Comparison of ENCODE assay signal across 9 cellular contexts in the genomic region with DNA sequence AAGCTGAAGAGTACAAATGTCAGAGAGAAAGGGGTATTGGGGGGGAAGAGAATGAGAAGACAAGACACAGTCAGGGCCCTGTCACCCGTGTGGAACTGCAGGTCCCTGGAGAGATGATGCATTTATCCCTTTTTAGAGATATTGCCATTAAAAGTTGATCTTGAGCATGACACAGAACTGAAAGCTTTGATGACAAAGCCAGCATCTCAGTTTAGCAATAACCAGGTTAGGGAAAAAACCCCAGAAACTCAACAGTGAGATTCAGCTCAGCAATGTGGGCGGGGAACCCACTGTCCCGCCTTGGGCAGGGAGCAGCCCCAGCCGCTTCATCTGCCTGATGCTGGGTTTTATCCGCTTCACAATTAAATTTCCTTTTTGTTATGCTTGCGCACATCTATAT.
DNase-seq lines count a peak whose midpoint lies in the region; ATAC-seq and TF ChIP-seq lines count a peak whose summit lies in the region.
"Had no signal": no experiment of that assay in that cellular context is flagged by ENCODE, and none has a peak within 500 bp of the region (broad histone marks: within the 10 kb centered on the region; RNA-seq: fewer than 3 reads in every experiment).

No MANE protein-coding gene starts in this region.

- POLR2A ChIA-PET in WTC11 (lab: Charles Lee) = interaction anchor here (0.8 kb wide), 1 partner anchor 11 kb away, joined by 3 read pairs; no protein-coding TSS in a partner anchor

- no peaks in the 10 kb centered on the region for H3K36me3 Mint-ChIP-seq in WTC11

- peak; percentile 67 for ATAC-seq in GM19324 (IDR thresholded peaks at IDR 0.05; ENCODE audit: low FRiP score, unreplicated experiment)
- peak; percentile 77 for ATAC-seq in HG03135 (IDR thresholded peaks at IDR 0.05; ENCODE audit: unreplicated experiment)
- ATAC-seq in WTC11 = no peak

- TF ChIP-seq CTCF in 22Rv1 (IDR thresholded peaks at IDR 0.05) = no peak
- no peak for TF ChIP-seq CTCF in esophagus muscularis mucosa (IDR thresholded peaks at IDR 0.05)
- TF ChIP-seq CTCF in WTC11 (IDR thresholded peaks at IDR 0.05) = no peak

- H3K27ac Mint-ChIP-seq in WTC11 = no peak overlapping the region

- peak; percentile 82 for DNase-seq in esophagus muscularis mucosa (ENCODE audit: extremely low spot score)
- no peak for DNase-seq in NCI-H187 treated with DMSO at 0.1 percent for 48 hours (lab: John Stamatoyannopoulos, UW)
- DNase-seq in WTC11 (ENCODE audit: low spot score) = no peak
- DNase-seq in AG08395 (ENCODE audit: low spot score) = no peak
- DNase-seq in GF-D8 (lab: John Stamatoyannopoulos, UW) = no peak
- DNase-seq: DND-41 had no signal

- peaks cover 97% of the 10 kb centered on the region for H3K4me1 Mint-ChIP-seq in WTC11

- CTCF ChIA-PET in WTC11 (lab: Charles Lee) = interaction anchor here (0.6 to 0.9 kb wide), 2 partner anchors 31 to 57 kb away, joined by 3 to 4 read pairs; no protein-coding TSS in a partner anchor

- no peak overlapping the region for H3K4me3 Mint-ChIP-seq in WTC11

- TF ChIP-seq EP300 in esophagus muscularis mucosa (IDR thresholded peaks at IDR 0.05) = no peak

- H3K4me1 ChIP-seq in esophagus muscularis mucosa = peaks cover 16 to 44% (median 22%) of the 10 kb centered on the region in 4 donors

- H3K27ac ChIP-seq in 22Rv1 = peak overlapping the region; percentile 88
- H3K27ac ChIP-seq in esophagus muscularis mucosa (replicated peaks in 1 of 4) = peak overlapping the region in 2 of 4 donors; percentile 61 to 72

- no peaks in the 10 kb centered on the region for H3K27me3 Mint-ChIP-seq in WTC11 (ENCODE audit: low read depth)

- H3K36me3 ChIP-seq in esophagus muscularis mucosa = no peaks in the 10 kb centered on the region

- no peak overlapping the region for H3K4me3 ChIP-seq in esophagus muscularis mucosa

- H3K9me3 ChIP-seq in esophagus muscularis mucosa = no peaks in the 10 kb centered on the region

- TF ChIP-seq POLR2A in esophagus muscularis mucosa (IDR thresholded peaks at IDR 0.05; ENCODE audit: low read depth) = no peak

- H3K9me3 Mint-ChIP-seq in WTC11 = no peaks in the 10 kb centered on the region

- H3K27me3 ChIP-seq in esophagus muscularis mucosa = no peaks in the 10 kb centered on the region

- 97% methylated on average over 6 of the region's 6 CpGs for WGBS in esophagus muscularis mucosa

- intact Hi-C loops in esophagus muscularis mucosa (cut with DNase I) = no loop called here

TF ChIP-seq in WTC11, 78 proteins besides CTCF, POLR2A, EP300 and RAD21:
- TF ChIP-seq, protein P1, sequence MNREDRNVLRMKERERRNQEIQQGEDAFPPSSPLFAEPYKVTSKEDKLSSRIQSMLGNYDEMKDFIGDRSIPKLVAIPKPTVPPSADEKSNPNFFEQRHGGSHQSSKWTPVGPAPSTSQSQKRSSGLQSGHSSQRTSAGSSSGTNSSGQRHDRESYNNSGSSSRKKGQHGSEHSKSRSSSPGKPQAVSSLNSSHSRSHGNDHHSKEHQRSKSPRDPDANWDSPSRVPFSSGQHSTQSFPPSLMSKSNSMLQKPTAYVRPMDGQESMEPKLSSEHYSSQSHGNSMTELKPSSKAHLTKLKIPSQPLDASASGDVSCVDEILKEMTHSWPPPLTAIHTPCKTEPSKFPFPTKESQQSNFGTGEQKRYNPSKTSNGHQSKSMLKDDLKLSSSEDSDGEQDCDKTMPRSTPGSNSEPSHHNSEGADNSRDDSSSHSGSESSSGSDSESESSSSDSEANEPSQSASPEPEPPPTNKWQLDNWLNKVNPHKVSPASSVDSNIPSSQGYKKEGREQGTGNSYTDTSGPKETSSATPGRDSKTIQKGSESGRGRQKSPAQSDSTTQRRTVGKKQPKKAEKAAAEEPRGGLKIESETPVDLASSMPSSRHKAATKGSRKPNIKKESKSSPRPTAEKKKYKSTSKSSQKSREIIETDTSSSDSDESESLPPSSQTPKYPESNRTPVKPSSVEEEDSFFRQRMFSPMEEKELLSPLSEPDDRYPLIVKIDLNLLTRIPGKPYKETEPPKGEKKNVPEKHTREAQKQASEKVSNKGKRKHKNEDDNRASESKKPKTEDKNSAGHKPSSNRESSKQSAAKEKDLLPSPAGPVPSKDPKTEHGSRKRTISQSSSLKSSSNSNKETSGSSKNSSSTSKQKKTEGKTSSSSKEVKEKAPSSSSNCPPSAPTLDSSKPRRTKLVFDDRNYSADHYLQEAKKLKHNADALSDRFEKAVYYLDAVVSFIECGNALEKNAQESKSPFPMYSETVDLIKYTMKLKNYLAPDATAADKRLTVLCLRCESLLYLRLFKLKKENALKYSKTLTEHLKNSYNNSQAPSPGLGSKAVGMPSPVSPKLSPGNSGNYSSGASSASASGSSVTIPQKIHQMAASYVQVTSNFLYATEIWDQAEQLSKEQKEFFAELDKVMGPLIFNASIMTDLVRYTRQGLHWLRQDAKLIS (CRISPR knock-in tag; IDR thresholded peaks at IDR 0.05; ENCODE audit: borderline replicate concordance) = no peak
- TF ChIP-seq, protein P2, sequence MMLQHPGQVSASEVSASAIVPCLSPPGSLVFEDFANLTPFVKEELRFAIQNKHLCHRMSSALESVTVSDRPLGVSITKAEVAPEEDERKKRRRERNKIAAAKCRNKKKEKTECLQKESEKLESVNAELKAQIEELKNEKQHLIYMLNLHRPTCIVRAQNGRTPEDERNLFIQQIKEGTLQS (CRISPR knock-in tag; conservative IDR thresholded peaks at IDR 0.05) = no peak
- TF ChIP-seq PRRX2 (CRISPR knock-in tag; IDR thresholded peaks at IDR 0.05) (no peak), SMAD4 (CRISPR knock-in tag; IDR thresholded peaks at IDR 0.05) (no peak)
